In the genomic region with DNA sequence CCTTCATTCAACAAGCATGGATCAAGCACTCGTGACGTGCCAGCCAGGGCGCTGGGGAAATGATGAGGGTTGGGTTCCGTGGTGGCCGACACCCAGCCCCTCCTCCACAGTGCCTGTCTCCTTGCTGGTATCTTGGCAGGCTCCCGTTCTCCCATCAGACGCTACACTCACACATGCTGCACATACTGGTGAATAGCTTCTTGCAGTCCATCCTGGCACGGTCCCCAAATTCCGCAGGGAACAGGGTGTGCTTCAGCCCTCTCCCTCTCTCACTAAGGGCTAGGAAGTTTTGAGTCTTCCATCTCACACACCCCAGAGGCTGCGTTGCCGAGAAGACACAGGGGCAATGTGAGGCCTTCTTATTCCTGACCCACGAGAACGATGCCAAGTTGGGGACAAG, we compare ENCODE assay signal across 1 cellular context.
TF ChIP-seq lines count a peak whose summit lies in the region.

No MANE protein-coding gene starts in this region.

TF ChIP-seq in HepG2, 621 proteins besides CTCF, POLR2A, EP300 and RAD21 (continued from another document):
- TF ChIP-seq, protein P1, sequence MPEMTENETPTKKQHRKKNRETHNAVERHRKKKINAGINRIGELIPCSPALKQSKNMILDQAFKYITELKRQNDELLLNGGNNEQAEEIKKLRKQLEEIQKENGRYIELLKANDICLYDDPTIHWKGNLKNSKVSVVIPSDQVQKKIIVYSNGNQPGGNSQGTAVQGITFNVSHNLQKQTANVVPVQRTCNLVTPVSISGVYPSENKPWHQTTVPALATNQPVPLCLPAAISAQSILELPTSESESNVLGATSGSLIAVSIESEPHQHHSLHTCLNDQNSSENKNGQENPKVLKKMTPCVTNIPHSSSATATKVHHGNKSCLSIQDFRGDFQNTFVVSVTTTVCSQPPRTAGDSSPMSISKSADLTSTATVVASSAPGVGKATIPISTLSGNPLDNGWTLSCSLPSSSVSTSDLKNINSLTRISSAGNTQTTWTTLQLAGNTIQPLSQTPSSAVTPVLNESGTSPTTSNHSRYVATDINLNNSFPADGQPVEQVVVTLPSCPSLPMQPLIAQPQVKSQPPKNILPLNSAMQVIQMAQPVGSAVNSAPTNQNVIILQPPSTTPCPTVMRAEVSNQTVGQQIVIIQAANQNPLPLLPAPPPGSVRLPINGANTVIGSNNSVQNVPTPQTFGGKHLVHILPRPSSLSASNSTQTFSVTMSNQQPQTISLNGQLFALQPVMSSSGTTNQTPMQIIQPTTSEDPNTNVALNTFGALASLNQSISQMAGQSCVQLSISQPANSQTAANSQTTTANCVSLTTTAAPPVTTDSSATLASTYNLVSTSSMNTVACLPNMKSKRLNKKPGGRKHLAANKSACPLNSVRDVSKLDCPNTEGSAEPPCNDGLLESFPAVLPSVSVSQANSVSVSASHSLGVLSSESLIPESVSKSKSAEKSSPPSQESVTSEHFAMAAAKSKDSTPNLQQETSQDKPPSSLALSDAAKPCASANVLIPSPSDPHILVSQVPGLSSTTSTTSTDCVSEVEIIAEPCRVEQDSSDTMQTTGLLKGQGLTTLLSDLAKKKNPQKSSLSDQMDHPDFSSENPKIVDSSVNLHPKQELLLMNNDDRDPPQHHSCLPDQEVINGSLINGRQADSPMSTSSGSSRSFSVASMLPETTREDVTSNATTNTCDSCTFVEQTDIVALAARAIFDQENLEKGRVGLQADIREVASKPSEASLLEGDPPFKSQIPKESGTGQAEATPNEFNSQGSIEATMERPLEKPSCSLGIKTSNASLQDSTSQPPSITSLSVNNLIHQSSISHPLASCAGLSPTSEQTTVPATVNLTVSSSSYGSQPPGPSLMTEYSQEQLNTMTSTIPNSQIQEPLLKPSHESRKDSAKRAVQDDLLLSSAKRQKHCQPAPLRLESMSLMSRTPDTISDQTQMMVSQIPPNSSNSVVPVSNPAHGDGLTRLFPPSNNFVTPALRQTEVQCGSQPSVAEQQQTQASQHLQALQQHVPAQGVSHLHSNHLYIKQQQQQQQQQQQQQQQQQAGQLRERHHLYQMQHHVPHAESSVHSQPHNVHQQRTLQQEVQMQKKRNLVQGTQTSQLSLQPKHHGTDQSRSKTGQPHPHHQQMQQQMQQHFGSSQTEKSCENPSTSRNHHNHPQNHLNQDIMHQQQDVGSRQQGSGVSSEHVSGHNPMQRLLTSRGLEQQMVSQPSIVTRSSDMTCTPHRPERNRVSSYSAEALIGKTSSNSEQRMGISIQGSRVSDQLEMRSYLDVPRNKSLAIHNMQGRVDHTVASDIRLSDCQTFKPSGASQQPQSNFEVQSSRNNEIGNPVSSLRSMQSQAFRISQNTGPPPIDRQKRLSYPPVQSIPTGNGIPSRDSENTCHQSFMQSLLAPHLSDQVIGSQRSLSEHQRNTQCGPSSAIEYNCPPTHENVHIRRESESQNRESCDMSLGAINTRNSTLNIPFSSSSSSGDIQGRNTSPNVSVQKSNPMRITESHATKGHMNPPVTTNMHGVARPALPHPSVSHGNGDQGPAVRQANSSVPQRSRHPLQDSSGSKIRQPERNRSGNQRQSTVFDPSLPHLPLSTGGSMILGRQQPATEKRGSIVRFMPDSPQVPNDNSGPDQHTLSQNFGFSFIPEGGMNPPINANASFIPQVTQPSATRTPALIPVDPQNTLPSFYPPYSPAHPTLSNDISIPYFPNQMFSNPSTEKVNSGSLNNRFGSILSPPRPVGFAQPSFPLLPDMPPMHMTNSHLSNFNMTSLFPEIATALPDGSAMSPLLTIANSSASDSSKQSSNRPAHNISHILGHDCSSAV (CRISPR knock-in tag; IDR thresholded peaks at IDR 0.05; ENCODE audit: borderline replicate concordance) = no peak
- no peak for TF ChIP-seq ZNF143 (CRISPR knock-in tag; IDR thresholded peaks at IDR 0.05)
- TF ChIP-seq NPAS2 (CRISPR knock-in tag; IDR thresholded peaks at IDR 0.05; ENCODE audit: borderline replicate concordance) = no peak
- no peak for TF ChIP-seq SP5 (CRISPR knock-in tag; IDR thresholded peaks at IDR 0.05; ENCODE audit: borderline replicate concordance, low read depth)
- TF ChIP-seq ZNF160 (CRISPR knock-in tag; IDR thresholded peaks at IDR 0.05) = no peak
- TF ChIP-seq, protein P2, sequence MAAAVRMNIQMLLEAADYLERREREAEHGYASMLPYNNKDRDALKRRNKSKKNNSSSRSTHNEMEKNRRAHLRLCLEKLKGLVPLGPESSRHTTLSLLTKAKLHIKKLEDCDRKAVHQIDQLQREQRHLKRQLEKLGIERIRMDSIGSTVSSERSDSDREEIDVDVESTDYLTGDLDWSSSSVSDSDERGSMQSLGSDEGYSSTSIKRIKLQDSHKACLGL (CRISPR knock-in tag; IDR thresholded peaks at IDR 0.05) = no peak
- TF ChIP-seq KLF15 (CRISPR knock-in tag; IDR thresholded peaks at IDR 0.05; ENCODE audit: borderline replicate concordance) = no peak
- TF ChIP-seq, protein P3, sequence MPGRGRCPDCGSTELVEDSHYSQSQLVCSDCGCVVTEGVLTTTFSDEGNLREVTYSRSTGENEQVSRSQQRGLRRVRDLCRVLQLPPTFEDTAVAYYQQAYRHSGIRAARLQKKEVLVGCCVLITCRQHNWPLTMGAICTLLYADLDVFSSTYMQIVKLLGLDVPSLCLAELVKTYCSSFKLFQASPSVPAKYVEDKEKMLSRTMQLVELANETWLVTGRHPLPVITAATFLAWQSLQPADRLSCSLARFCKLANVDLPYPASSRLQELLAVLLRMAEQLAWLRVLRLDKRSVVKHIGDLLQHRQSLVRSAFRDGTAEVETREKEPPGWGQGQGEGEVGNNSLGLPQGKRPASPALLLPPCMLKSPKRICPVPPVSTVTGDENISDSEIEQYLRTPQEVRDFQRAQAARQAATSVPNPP (CRISPR knock-in tag; IDR thresholded peaks at IDR 0.05) = no peak
- TF ChIP-seq HNRNPK (IDR thresholded peaks at IDR 0.05; ENCODE audit: low read depth, low read length, poor library complexity, severe bottlenecking) = no peak
- TF ChIP-seq FIP1L1 (IDR thresholded peaks at IDR 0.05; ENCODE audit: borderline replicate concordance, insufficient read depth, low read depth, low read length) = no peak
- TF ChIP-seq, protein P4, sequence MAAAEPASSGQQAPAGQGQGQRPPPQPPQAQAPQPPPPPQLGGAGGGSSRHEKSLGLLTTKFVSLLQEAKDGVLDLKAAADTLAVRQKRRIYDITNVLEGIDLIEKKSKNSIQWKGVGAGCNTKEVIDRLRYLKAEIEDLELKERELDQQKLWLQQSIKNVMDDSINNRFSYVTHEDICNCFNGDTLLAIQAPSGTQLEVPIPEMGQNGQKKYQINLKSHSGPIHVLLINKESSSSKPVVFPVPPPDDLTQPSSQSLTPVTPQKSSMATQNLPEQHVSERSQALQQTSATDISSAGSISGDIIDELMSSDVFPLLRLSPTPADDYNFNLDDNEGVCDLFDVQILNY (CRISPR knock-in tag; conservative IDR thresholded peaks at IDR 0.05) = no peak
- TF ChIP-seq ZBTB3 (CRISPR knock-in tag; IDR thresholded peaks at IDR 0.05; ENCODE audit: borderline replicate concordance, low read depth) = no peak
- TF ChIP-seq, protein P5, sequence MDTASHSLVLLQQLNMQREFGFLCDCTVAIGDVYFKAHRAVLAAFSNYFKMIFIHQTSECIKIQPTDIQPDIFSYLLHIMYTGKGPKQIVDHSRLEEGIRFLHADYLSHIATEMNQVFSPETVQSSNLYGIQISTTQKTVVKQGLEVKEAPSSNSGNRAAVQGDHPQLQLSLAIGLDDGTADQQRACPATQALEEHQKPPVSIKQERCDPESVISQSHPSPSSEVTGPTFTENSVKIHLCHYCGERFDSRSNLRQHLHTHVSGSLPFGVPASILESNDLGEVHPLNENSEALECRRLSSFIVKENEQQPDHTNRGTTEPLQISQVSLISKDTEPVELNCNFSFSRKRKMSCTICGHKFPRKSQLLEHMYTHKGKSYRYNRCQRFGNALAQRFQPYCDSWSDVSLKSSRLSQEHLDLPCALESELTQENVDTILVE (CRISPR knock-in tag; IDR thresholded peaks at IDR 0.05) = no peak
- TF ChIP-seq FOXC1 (CRISPR knock-in tag; IDR thresholded peaks at IDR 0.05; ENCODE audit: borderline replicate concordance) = no peak
- no peak for TF ChIP-seq SAFB2 (CRISPR knock-in tag; IDR thresholded peaks at IDR 0.05; ENCODE audit: borderline replicate concordance, low read depth)
